Comparison of ENCODE assay signal across 18 cellular contexts in genomic region chr6:134997133-134997841, GRCh38. TPM values are rescaled to one million over a fixed set of nuclear protein-coding genes. Genes with fewer than 3 reads are reported as not detected.
DNase-seq lines count a peak whose midpoint lies in the region.
"Had no signal": no experiment of that assay in that cellular context is flagged by ENCODE, and none has a peak within 500 bp of the region (broad histone marks: within the 10 kb centered on the region; RNA-seq: fewer than 3 reads in every experiment).

No MANE protein-coding gene starts in this region.

- CTCF ChIA-PET in CD8-positive, alpha-beta memory T cell (lab: Charles Lee) = no interaction called here

- H3K36me3 ChIP-seq in CD8-positive, alpha-beta memory T cell (ENCODE audit: insufficient read depth, low read length) = peaks cover 9% of the 10 kb centered on the region

- H3K9me3 Mint-ChIP-seq in activated T-cell treated with anti-CD3 and anti-CD28 coated beads, Interleukin-2, amount 50 U/mL, for 24 hours = no peaks in the 10 kb centered on the region
- no peaks in the 10 kb centered on the region for H3K9me3 Mint-ChIP-seq in activated T-helper 2 cell treated with anti-CD3 and anti-CD28 coated beads, Interferon-gamma antibody, Interleukin-2, Interleukin-4, amounts not matched to agents 10 μg/mL and 5 μg/mL and 100 μg/mL, durations not matched to agents 14 hours and 24 hours and 36 hours
- H3K9me3 Mint-ChIP-seq in stimulated activated naive CD8-positive, alpha-beta T cell treated with anti-CD3 and anti-CD28 coated beads, Interleukin-15, Interleukin-2, amounts not matched to agents 100 ng/mL and 50 ng/mL, for 24 hours = no peaks in the 10 kb centered on the region
- H3K9me3 Mint-ChIP-seq in CD8-positive, alpha-beta memory T cell = no peaks in the 10 kb centered on the region
- H3K9me3 Mint-ChIP-seq: HFFc6 had no signal

- H3K27ac ChIP-seq in CD8-positive, alpha-beta memory T cell (ENCODE audit: low read depth, low read length) = no peak overlapping the region
- H3K27ac ChIP-seq: BLaER1 had no signal

- H3K9me3 ChIP-seq in CD8-positive, alpha-beta memory T cell (ENCODE audit: low read length) = no peaks in the 10 kb centered on the region
- H3K9me3 ChIP-seq: BLaER1 had no signal

- no peak overlapping the region for H3K4me3 ChIP-seq in CD8-positive, alpha-beta memory T cell (ENCODE audit: low read length)
- H3K4me3 ChIP-seq: BLaER1 had no signal

- H3K36me3 Mint-ChIP-seq in activated T-cell treated with anti-CD3 and anti-CD28 coated beads, Interleukin-2, amount 50 U/mL, for 24 hours (ENCODE audit: low read depth) = peaks cover 79% of the 10 kb centered on the region
- peaks cover 55% of the 10 kb centered on the region for H3K36me3 Mint-ChIP-seq in activated T-helper 2 cell treated with anti-CD3 and anti-CD28 coated beads, Interferon-gamma antibody, Interleukin-2, Interleukin-4, amounts not matched to agents 10 μg/mL and 5 μg/mL and 100 μg/mL, durations not matched to agents 14 hours and 24 hours and 36 hours (ENCODE audit: low read depth)
- peaks cover 41% of the 10 kb centered on the region for H3K36me3 Mint-ChIP-seq in stimulated activated naive CD8-positive, alpha-beta T cell treated with anti-CD3 and anti-CD28 coated beads, Interleukin-15, Interleukin-2, amounts not matched to agents 100 ng/mL and 50 ng/mL, for 24 hours (ENCODE audit: low read depth)
- H3K36me3 Mint-ChIP-seq in CD8-positive, alpha-beta memory T cell = peaks cover 2 to 52% (median 22%) of the 10 kb centered on the region in 3 donors

- no peak for DNase-seq in activated T-cell treated with anti-CD3 and anti-CD28 coated beads, Interleukin-2, amount 50 U/mL, for 24 hours
- no peak for DNase-seq in activated T-cell treated with anti-CD3 and anti-CD28 coated beads, Interleukin-2, amount 50 U/mL, for 48 hours
- peak; percentile 81 for DNase-seq in NCI-H82 treated with DMSO at 0.1 percent for 48 hours (lab: John Stamatoyannopoulos, UW; ENCODE audit: unreplicated experiment)
- no peak for DNase-seq in activated T-helper 2 cell treated with anti-CD3 and anti-CD28 coated beads, Interferon-gamma antibody, Interleukin-2, Interleukin-4, amounts not matched to agents 10 μg/mL and 5 μg/mL and 100 μg/mL, durations not matched to agents 14 hours and 24 hours and 36 hours (ENCODE audit: low spot score)
- no peak for DNase-seq in germinal center (ENCODE audit: low spot score)
- DNase-seq in CD8-positive, alpha-beta memory T cell = no peak
- DNase-seq: DMS79 treated with DMSO at 0.1 percent for 48 hours; H7; HFFc6; NCI-H1105; NCI-H2081; NCI-H446 treated with DMSO at 0.1 percent for 48 hours; NCI-H69; NK-92 treated with Interleukin-12 subunit alpha and Interleukin-12 subunit beta, amount 100 ng/mL, for 24 hours; Right ventricle myocardium superior had no signal

- H3K4me1 ChIP-seq in CD8-positive, alpha-beta memory T cell (ENCODE audit: insufficient read depth, low read length) = no peaks in the 10 kb centered on the region

- H3K27me3 Mint-ChIP-seq in activated T-cell treated with anti-CD3 and anti-CD28 coated beads, Interleukin-2, amount 50 U/mL, for 24 hours = no peaks in the 10 kb centered on the region
- no peaks in the 10 kb centered on the region for H3K27me3 Mint-ChIP-seq in activated T-helper 2 cell treated with anti-CD3 and anti-CD28 coated beads, Interferon-gamma antibody, Interleukin-2, Interleukin-4, amounts not matched to agents 10 μg/mL and 5 μg/mL and 100 μg/mL, durations not matched to agents 14 hours and 24 hours and 36 hours (ENCODE audit: low read depth)
- no peaks in the 10 kb centered on the region for H3K27me3 Mint-ChIP-seq in stimulated activated naive CD8-positive, alpha-beta T cell treated with anti-CD3 and anti-CD28 coated beads, Interleukin-15, Interleukin-2, amounts not matched to agents 100 ng/mL and 50 ng/mL, for 24 hours
- H3K27me3 Mint-ChIP-seq in CD8-positive, alpha-beta memory T cell = no peaks in the 10 kb centered on the region

- POLR2A ChIA-PET in CD8-positive, alpha-beta memory T cell (lab: Charles Lee) = no interaction called here

- no peaks in the 10 kb centered on the region for H3K27me3 ChIP-seq in CD8-positive, alpha-beta memory T cell (ENCODE audit: insufficient read depth, low read length, poor library complexity, severe bottlenecking)
- H3K27me3 ChIP-seq: BLaER1 had no signal

- H3K27ac Mint-ChIP-seq in activated T-cell treated with anti-CD3 and anti-CD28 coated beads, Interleukin-2, amount 50 U/mL, for 24 hours = peak overlapping the region; percentile 78
- peak overlapping the region; percentile 79 for H3K27ac Mint-ChIP-seq in activated T-helper 2 cell treated with anti-CD3 and anti-CD28 coated beads, Interferon-gamma antibody, Interleukin-2, Interleukin-4, amounts not matched to agents 10 μg/mL and 5 μg/mL and 100 μg/mL, durations not matched to agents 14 hours and 24 hours and 36 hours
- H3K27ac Mint-ChIP-seq in stimulated activated naive CD8-positive, alpha-beta T cell treated with anti-CD3 and anti-CD28 coated beads, Interleukin-15, Interleukin-2, amounts not matched to agents 100 ng/mL and 50 ng/mL, for 24 hours = peak overlapping the region; percentile 75
- H3K27ac Mint-ChIP-seq in CD8-positive, alpha-beta memory T cell = peak overlapping the region in 2 of 8 donors; percentile 44 to 61
- H3K27ac Mint-ChIP-seq: HFFc6 had no signal

- peaks cover 25% of the 10 kb centered on the region for H3K4me1 Mint-ChIP-seq in activated T-cell treated with anti-CD3 and anti-CD28 coated beads, Interleukin-2, amount 50 U/mL, for 24 hours (ENCODE audit: low read depth)
- peaks cover 32% of the 10 kb centered on the region for H3K4me1 Mint-ChIP-seq in activated T-helper 2 cell treated with anti-CD3 and anti-CD28 coated beads, Interferon-gamma antibody, Interleukin-2, Interleukin-4, amounts not matched to agents 10 μg/mL and 5 μg/mL and 100 μg/mL, durations not matched to agents 14 hours and 24 hours and 36 hours (ENCODE audit: low read depth)
- peaks cover 25% of the 10 kb centered on the region for H3K4me1 Mint-ChIP-seq in stimulated activated naive CD8-positive, alpha-beta T cell treated with anti-CD3 and anti-CD28 coated beads, Interleukin-15, Interleukin-2, amounts not matched to agents 100 ng/mL and 50 ng/mL, for 24 hours (ENCODE audit: low read depth)
- H3K4me1 Mint-ChIP-seq in CD8-positive, alpha-beta memory T cell = peaks cover 0 to 15% (median 10%) of the 10 kb centered on the region in 3 donors

- H3K4me3 Mint-ChIP-seq in activated T-cell treated with anti-CD3 and anti-CD28 coated beads, Interleukin-2, amount 50 U/mL, for 24 hours = no peak overlapping the region
- peak overlapping the region; percentile 39 for H3K4me3 Mint-ChIP-seq in activated T-helper 2 cell treated with anti-CD3 and anti-CD28 coated beads, Interferon-gamma antibody, Interleukin-2, Interleukin-4, amounts not matched to agents 10 μg/mL and 5 μg/mL and 100 μg/mL, durations not matched to agents 14 hours and 24 hours and 36 hours (ENCODE audit: low read depth)
- H3K4me3 Mint-ChIP-seq in stimulated activated naive CD8-positive, alpha-beta T cell treated with anti-CD3 and anti-CD28 coated beads, Interleukin-15, Interleukin-2, amounts not matched to agents 100 ng/mL and 50 ng/mL, for 24 hours = no peak overlapping the region
- peak overlapping the region in 1 of 7 donors; percentile 7 for H3K4me3 Mint-ChIP-seq in CD8-positive, alpha-beta memory T cell
- H3K4me3 Mint-ChIP-seq: HFFc6 had no signal

- intact Hi-C loops in activated T-helper 2 cell treated with anti-CD3 and anti-CD28 coated beads, Interferon-gamma antibody, Interleukin-2, Interleukin-4, amounts not matched to agents 10 μg/mL and 5 μg/mL and 100 μg/mL, durations not matched to agents 14 hours and 24 hours and 36 hours (cut with micrococcal nuclease) = no loop called here

RNA-seq across cellular contexts. Expression of gene ALDH8A1, which starts 47.4 kb away (rescaled TPM):
- 1.1 and 1.2 TPM in 2 replicates for total RNA-seq in activated T-helper 2 cell treated with anti-CD3 and anti-CD28 coated beads, Interferon-gamma antibody, Interleukin-2, Interleukin-4, amounts not matched to agents 10 μg/mL and 5 μg/mL and 100 μg/mL, durations not matched to agents 14 hours and 24 hours and 36 hours
- total RNA-seq in CD8-positive, alpha-beta memory T cell = under 1 TPM; 0.82 to 0.85 TPM
- 0.08 TPM for polyA plus RNA-seq in CD8-positive, alpha-beta memory T cell
- total RNA-seq: HFFc6, OCI-LY7 had no signal

RNA-seq across cellular contexts. Expression of gene HBS1L, which starts 57.3 kb away (rescaled TPM):
- 99.2 and 102 TPM in 2 replicates for total RNA-seq in activated T-helper 2 cell treated with anti-CD3 and anti-CD28 coated beads, Interferon-gamma antibody, Interleukin-2, Interleukin-4, amounts not matched to agents 10 μg/mL and 5 μg/mL and 100 μg/mL, durations not matched to agents 14 hours and 24 hours and 36 hours
- total RNA-seq in CD8-positive, alpha-beta memory T cell = 100 to 1,000 TPM; 145 to 147 TPM
- 45.6 TPM for polyA plus RNA-seq in CD8-positive, alpha-beta memory T cell
